ENCODE assay signal across 13 cellular contexts in the genomic region with DNA sequence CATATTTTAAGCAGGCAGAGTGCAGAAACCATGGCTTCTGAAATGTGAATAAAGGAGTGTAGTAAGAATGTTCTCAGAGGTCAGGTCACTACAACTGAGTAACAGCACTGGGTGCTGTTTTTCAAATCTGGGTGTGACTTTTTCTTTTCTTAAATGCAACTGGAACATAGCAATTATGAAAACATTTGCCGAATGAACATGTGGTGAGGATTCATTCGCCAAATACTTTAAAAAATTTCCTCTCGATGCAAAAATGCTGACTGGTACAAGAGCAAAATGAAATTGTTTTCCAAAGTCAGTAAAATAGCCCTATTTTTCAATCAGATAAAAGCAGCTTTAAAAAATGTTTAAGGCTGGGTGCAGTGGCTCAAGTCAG. TPM values are rescaled to one million over a fixed set of nuclear protein-coding genes. Genes with fewer than 3 reads are reported as not detected.
A peak's percentile ranks its signal among the peaks of the same experiment; 100 is the strongest.
DNase-seq lines count a peak whose midpoint lies in the region; ATAC-seq, FAIRE-seq and TF ChIP-seq lines count a peak whose summit lies in the region.
"Had no signal": no experiment of that assay in that cellular context is flagged by ENCODE, and none has a peak within 500 bp of the region (broad histone marks: within the 10 kb centered on the region; RNA-seq: fewer than 3 reads in every experiment).

No MANE protein-coding gene starts in this region.

- H4K20me1 ChIP-seq in HepG2 (ENCODE audit: insufficient read depth, low read length) = no peaks in the 10 kb centered on the region

- CTCF ChIA-PET in HepG2 (lab: Yijun Ruan, JAX; ENCODE audit: low intra/inter-chr PET ratio, low total read pairs) = no interaction called here

- no peak for TF ChIP-seq CTCF in HepG2 (CRISPR knock-in tag; IDR thresholded peaks at IDR 0.05)
- TF ChIP-seq CTCF in right lobe of liver (IDR thresholded peaks at IDR 0.05) = no peak
- no peak for TF ChIP-seq CTCF in esophagus squamous epithelium (IDR thresholded peaks at IDR 0.05)

- H3K36me3 ChIP-seq in HepG2 (replicated peaks in 1 of 2; ENCODE audit: control insufficient read depth in 1 of 2, insufficient read depth in 2 of 2, low read length in 2 of 2) (peaks cover 32 to 71% of the 10 kb centered on the region in 2 experiments), right lobe of liver (peaks cover 0 to 44% (median 20%) of the 10 kb centered on the region in 4 donors), esophagus squamous epithelium (peaks cover 17 to 78% (median 24%) of the 10 kb centered on the region in 3 donors)

- no peak overlapping the region for H3K9ac ChIP-seq in HepG2 (ENCODE audit: insufficient read depth, low read depth, low read length)

- no peak overlapping the region for H3K4me3 ChIP-seq in HepG2 (replicated peaks in 1 of 3; ENCODE audit: insufficient read depth in 1 of 3, low read depth in 2 of 3, low read length in 3 of 3)
- no peak overlapping the region for H3K4me3 ChIP-seq in right lobe of liver
- H3K4me3 ChIP-seq in esophagus squamous epithelium = no peak overlapping the region

- H3K27ac ChIP-seq in HepG2 (ENCODE audit: extremely low read length, insufficient read depth, low read length) (no peak overlapping the region), right lobe of liver (no peak overlapping the region), esophagus squamous epithelium (peak overlapping the region; percentile 50 to 93 (median 73))

- no peak for FAIRE-seq in HepG2 (lab: Jason Lieb, UNC)

- no TSS peak for BruUV-seq in HepG2 (replicated peaks; lab: Mats Ljungman, UMichigan)

- in situ Hi-C loops in HepG2 (cut with HindIII; ENCODE audit: extremely low pct_ligation_motif_present, low pct_unique_long_range_greater_than_20kb) = no loop called here

- TF ChIP-seq POLR2A in HepG2 (IDR thresholded peaks at IDR 0.05; ENCODE audit: insufficient read depth in 1 of 2, low read depth in 2 of 2, low read length in 2 of 2) (no peak), right lobe of liver (IDR thresholded peaks at IDR 0.05) (no peak), esophagus squamous epithelium (IDR thresholded peaks at IDR 0.05) (no peak)

- no peak for TF ChIP-seq EP300 in HepG2 (IDR thresholded peaks at IDR 0.05; ENCODE audit: low read depth in 2 of 2, low read length in 2 of 2)
- no peak for TF ChIP-seq EP300 in HepG2 (CRISPR knock-in tag; IDR thresholded peaks at IDR 0.05; ENCODE audit: borderline replicate concordance)

- no peak overlapping the region for H3K4me2 ChIP-seq in HepG2 (ENCODE audit: low read depth, low read length)

- no peak overlapping the region for H2AFZ ChIP-seq in HepG2 (ENCODE audit: low read length)

- POLR2A ChIA-PET in HepG2 (lab: Yijun Ruan, JAX) = no interaction called here

- ATAC-seq in HepG2 (no peak), right lobe of liver (no peak), sciatic nerve (peak; percentile 59), HG02938 (IDR thresholded peaks at IDR 0.05; ENCODE audit: unreplicated experiment) (no peak)

- H3K79me2 ChIP-seq in HepG2 (ENCODE audit: insufficient read depth, low read length) = peaks cover 43% of the 10 kb centered on the region

- H3K9me3 ChIP-seq in HepG2 (ENCODE audit: low read length) (no peaks in the 10 kb centered on the region), right lobe of liver (no peaks in the 10 kb centered on the region), esophagus squamous epithelium (no peaks in the 10 kb centered on the region)

- H3K27me3 ChIP-seq in HepG2 (ENCODE audit: control insufficient read depth in 1 of 2, insufficient read depth in 2 of 2, low read length in 2 of 2) (no peaks in the 10 kb centered on the region), right lobe of liver (no peaks in the 10 kb centered on the region), esophagus squamous epithelium (no peaks in the 10 kb centered on the region)

- TF ChIP-seq RAD21 in HepG2 (CRISPR knock-in tag; IDR thresholded peaks at IDR 0.05) = no peak

- 100% methylated on average over 3 of the region's 3 CpGs for WGBS in HepG2 (ENCODE audit: low lambda C conversion rate)
- WGBS in right lobe of liver (ENCODE audit: insufficient coverage, low coverage, low lambda C conversion rate, missing lambda C conversion rate) = 76% methylated on average over 3 of the region's 3 CpGs
- 54 to 58% methylated on average over 3 of the region's 3 CpGs for WGBS in esophagus squamous epithelium, 2 donors

- DNase-seq in HepG2 (ENCODE audit: low spot score) (no peak), right lobe of liver (no peak), esophagus squamous epithelium (lab: John Stamatoyannopoulos, UW) (no peak), sciatic nerve (ENCODE audit: low spot score) (no peak), superior temporal gyrus (ENCODE audit: extremely low spot score) (no peak), iPS-NIHi11 (ENCODE audit: low spot score) (no peak), cerebellar cortex (ENCODE audit: low spot score) (no peak)
- DNase-seq: activated CD4-positive, alpha-beta T cell treated with anti-CD3 and anti-CD28 coated beads, Interleukin-2, amount 50 U/mL, for 1 hour; islet precursor cell; MM.1S; stimulated activated CD4-positive, alpha-beta T cell treated with anti-CD3 and anti-CD28 coated beads, Interleukin-4, amount 100 ng/mL, for 24 hours; T1000 had no signal

- H3K4me1 ChIP-seq in HepG2 (ENCODE audit: insufficient read depth, low read length) (peaks cover 46% of the 10 kb centered on the region), right lobe of liver (peaks cover 0 to 10% (median 3%) of the 10 kb centered on the region in 4 donors), esophagus squamous epithelium (peaks cover 24 to 59% (median 46%) of the 10 kb centered on the region in 3 donors)

- intact Hi-C loops in HepG2 (cut with micrococcal nuclease; ENCODE audit: unreplicated experiment) (no loop called here), right lobe of liver (cut with DNase I) (no loop called here), esophagus squamous epithelium (cut with DNase I) (no loop called here), sciatic nerve (cut with DNase I) (loop anchor here (5.0 kb wide), 1 partner anchor 220 kb away; no protein-coding TSS in a partner anchor)

TF ChIP-seq in HepG2, 621 proteins besides CTCF, POLR2A, EP300 and RAD21 (continues in another document):
- TF ChIP-seq ZNF567 (CRISPR knock-in tag; IDR thresholded peaks at IDR 0.05; ENCODE audit: borderline replicate concordance) = no peak
- no peak for TF ChIP-seq ZNF768 (CRISPR knock-in tag; IDR thresholded peaks at IDR 0.05)

RNA-seq across cellular contexts. Expression of a gene that starts 18.6 kb away (rescaled TPM):
- total RNA-seq in HepG2 (2016; rRNA removed; fragmentation: Illumina TruSeq; extraction: Trizol) (39.6 and 46.8 TPM in 2 replicates), right lobe of liver (10 to 100 TPM; 10.7 to 27.5 (median 19.0) TPM), esophagus squamous epithelium (10 to 100 TPM; 31.2 to 41.2 (median 38.6) TPM), sciatic nerve (48.8 TPM)
- total RNA-seq in HepG2 (2016; cell fraction: cytosol; rRNA removed; fragmentation: Illumina TruSeq; extraction: Trizol; ENCODE audit: low read depth) = 7.0 and 8.2 TPM in 2 replicates
- 36.4 and 48.1 TPM in 2 replicates for total RNA-seq in HepG2 (2016; cell fraction: insoluble cytoplasmic fraction; rRNA removed; fragmentation: Illumina TruSeq; extraction: Trizol)
- total RNA-seq in HepG2 (2016; cell fraction: membrane; rRNA removed; fragmentation: Illumina TruSeq; extraction: Trizol) = 31.2 and 33.2 TPM in 2 replicates
- 34.5 and 37.8 TPM in 2 replicates for total RNA-seq in HepG2 (2016; cell fraction: nucleus; rRNA removed; fragmentation: Illumina TruSeq; extraction: Trizol)
- 67.6 and 79.2 TPM in 2 replicates for polyA plus RNA-seq in HepG2 (2011; rRNA removed)
- 96.7 and 128 TPM in 2 replicates for polyA plus RNA-seq in HepG2 (2011; cell fraction: cytosol; rRNA removed)
- 127 and 132 TPM in 2 replicates for polyA plus RNA-seq in HepG2 (2011; cell fraction: nucleus; rRNA removed)
- 56.5 and 63.5 TPM in 2 replicates for polyA plus RNA-seq in HepG2 (2012)
- 4.1 and 4.9 TPM in 2 replicates for polyA plus RNA-seq in HepG2 (2016; cell fraction: cytosol; fragmentation: Illumina TruSeq; extraction: Trizol; ENCODE audit: low read depth)
- 35.0 and 37.7 TPM in 2 replicates for polyA plus RNA-seq in HepG2 (2016; cell fraction: insoluble cytoplasmic fraction; fragmentation: Illumina TruSeq; extraction: Trizol; ENCODE audit: low read depth)
- polyA plus RNA-seq in HepG2 (2016; cell fraction: membrane; fragmentation: Illumina TruSeq; extraction: Trizol; ENCODE audit: low read depth) = 18.0 and 19.5 TPM in 2 replicates
- polyA plus RNA-seq in HepG2 (2016; cell fraction: nucleus; fragmentation: Illumina TruSeq; extraction: Trizol; ENCODE audit: insufficient read depth, low read depth) = 57.2 and 68.7 TPM in 2 replicates
- 49.1 and 145 TPM in 2 replicates for polyA minus RNA-seq in HepG2 (2011; rRNA and poly(A)+ RNA removed; ENCODE audit: low replicate concordance)
- polyA minus RNA-seq in HepG2 (2011; cell fraction: cytosol; rRNA and poly(A)+ RNA removed) = 43.3 and 54.9 TPM in 2 replicates
- polyA minus RNA-seq in HepG2 (2011; cell fraction: nucleus; rRNA and poly(A)+ RNA removed) = 53.7 and 58.9 TPM in 2 replicates

RNA-seq across cellular contexts. Expression of a gene that starts 34.9 kb away (rescaled TPM):
- total RNA-seq in HepG2 (2016; rRNA removed; fragmentation: Illumina TruSeq; extraction: Trizol) (1.5 and 1.8 TPM in 2 replicates), right lobe of liver (1 to 10 TPM; 2.6 to 7.4 (median 4.7) TPM), esophagus squamous epithelium (10 to 100 TPM in 1 of 4 donors, 1 to 10 TPM in 3; 9.0 to 11.4 (median 9.7) TPM), sciatic nerve (12.6 TPM)
- 0.62 and 0.91 TPM in 2 replicates for total RNA-seq in HepG2 (2016; cell fraction: cytosol; rRNA removed; fragmentation: Illumina TruSeq; extraction: Trizol; ENCODE audit: low read depth)
- total RNA-seq in HepG2 (2016; cell fraction: insoluble cytoplasmic fraction; rRNA removed; fragmentation: Illumina TruSeq; extraction: Trizol) = 1.5 and 1.7 TPM in 2 replicates
- 0.99 and 1.1 TPM in 2 replicates for total RNA-seq in HepG2 (2016; cell fraction: membrane; rRNA removed; fragmentation: Illumina TruSeq; extraction: Trizol)
- 0.75 and 1.6 TPM in 2 replicates for total RNA-seq in HepG2 (2016; cell fraction: nucleus; rRNA removed; fragmentation: Illumina TruSeq; extraction: Trizol)
- 1.8 and 2.4 TPM in 2 replicates for polyA plus RNA-seq in HepG2 (2011; rRNA removed)
- 1.6 and 2.3 TPM in 2 replicates for polyA plus RNA-seq in HepG2 (2011; cell fraction: cytosol; rRNA removed)
- polyA plus RNA-seq in HepG2 (2011; cell fraction: nucleus; rRNA removed) = 6.1 and 6.2 TPM in 2 replicates
- 1.6 and 2.5 TPM in 2 replicates for polyA plus RNA-seq in HepG2 (2012)
- 0.47 and 1.2 TPM in 2 replicates for polyA plus RNA-seq in HepG2 (2016; cell fraction: cytosol; fragmentation: Illumina TruSeq; extraction: Trizol; ENCODE audit: low read depth)
- polyA plus RNA-seq in HepG2 (2016; cell fraction: insoluble cytoplasmic fraction; fragmentation: Illumina TruSeq; extraction: Trizol; ENCODE audit: low read depth) = 1.3 and 1.5 TPM in 2 replicates
- polyA plus RNA-seq in HepG2 (2016; cell fraction: membrane; fragmentation: Illumina TruSeq; extraction: Trizol; ENCODE audit: low read depth) = 0.90 and 1.2 TPM in 2 replicates
- 1.4 and 2.0 TPM in 2 replicates for polyA plus RNA-seq in HepG2 (2016; cell fraction: nucleus; fragmentation: Illumina TruSeq; extraction: Trizol; ENCODE audit: insufficient read depth, low read depth)
- 1.2 and 3.4 TPM in 2 replicates for polyA minus RNA-seq in HepG2 (2011; rRNA and poly(A)+ RNA removed; ENCODE audit: low replicate concordance)
- 0.99 and 1.8 TPM in 2 replicates for polyA minus RNA-seq in HepG2 (2011; cell fraction: cytosol; rRNA and poly(A)+ RNA removed)
- polyA minus RNA-seq in HepG2 (2011; cell fraction: nucleus; rRNA and poly(A)+ RNA removed) = 3.6 and 5.5 TPM in 2 replicates

Comparison
In these comparisons a context has a peak if more than half of its experiments do, and no peak if none do; other contexts are left out.
1. H3K27ac ChIP-seq: peak in esophagus squamous epithelium (4 of 4); none in HepG2 (single experiment) and right lobe of liver (0 of 3).